Comparison of ENCODE assay signal across 8 cellular contexts in the genomic region with DNA sequence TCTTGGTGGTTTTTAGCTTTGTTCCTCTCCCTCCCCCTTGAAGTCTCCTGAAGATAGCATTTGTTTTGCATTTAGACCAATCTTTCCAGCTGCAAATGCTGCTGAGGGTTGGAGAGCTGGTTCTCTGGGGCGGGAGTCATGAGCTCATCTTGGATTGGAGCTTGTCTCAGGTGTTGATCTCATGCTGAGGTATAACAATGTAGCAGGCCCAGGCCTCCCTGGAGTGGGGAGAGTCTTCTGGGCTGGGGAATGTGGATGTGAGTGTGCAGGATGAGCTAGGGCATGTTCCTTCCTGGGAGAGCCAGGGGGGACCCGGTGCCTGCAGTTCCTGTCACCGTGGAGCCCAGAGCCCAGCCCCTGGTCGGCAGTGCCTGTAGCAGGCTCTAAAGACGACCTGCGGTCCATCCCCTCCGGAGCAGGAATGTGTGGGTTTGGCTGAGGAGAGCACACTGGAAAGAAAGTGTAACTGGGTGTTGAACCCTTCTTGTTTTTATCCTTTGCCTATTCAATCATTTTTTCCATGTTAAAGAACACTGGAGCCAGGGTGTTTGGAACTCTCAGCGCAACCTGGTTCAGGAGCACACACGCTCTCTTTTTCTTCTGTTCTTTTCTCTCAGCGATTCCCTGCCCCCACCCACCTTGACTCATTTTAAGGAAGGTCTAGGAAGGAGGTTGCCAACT. TPM values are rescaled to one million over a fixed set of nuclear protein-coding genes. Genes with fewer than 3 reads are reported as not detected.
DNase-seq lines count a peak whose midpoint lies in the region; ATAC-seq and TF ChIP-seq lines count a peak whose summit lies in the region.
"Had no signal": no experiment of that assay in that cellular context is flagged by ENCODE, and none has a peak within 500 bp of the region (broad histone marks: within the 10 kb centered on the region; RNA-seq: fewer than 3 reads in every experiment).

No MANE protein-coding gene starts in this region.

- TF ChIP-seq CTCF in choroid plexus epithelial cell (conservative IDR thresholded peaks at IDR 0.05; ENCODE audit: low read depth, low read length) (no peak), lower lobe of right lung (IDR thresholded peaks at IDR 0.05) (no peak), upper lobe of left lung (IDR thresholded peaks at IDR 0.05) (no peak)

- no peak for TF ChIP-seq POLR2A in upper lobe of left lung (IDR thresholded peaks at IDR 0.05)

- H3K9me3 ChIP-seq in lower lobe of right lung (no peaks in the 10 kb centered on the region), upper lobe of left lung (no peaks in the 10 kb centered on the region)

- H3K27ac ChIP-seq in lower lobe of right lung: no peak overlapping the region
- peak overlapping the region in 3 of 4 donors; percentile 42 to 99 (median 98) for H3K27ac ChIP-seq in upper lobe of left lung

- peaks cover 32 to 47% (median 35%) of the 10 kb centered on the region in 3 donors for H3K4me1 Mint-ChIP-seq in IgD-negative memory B cell

- no peak for ATAC-seq in lower lobe of right lung
- no peak for ATAC-seq in upper lobe of left lung (ENCODE audit: low FRiP score in 2 of 2)
- ATAC-seq in GM18519 (IDR thresholded peaks at IDR 0.05; ENCODE audit: low FRiP score, unreplicated experiment): no peak
- ATAC-seq in GM21526 (IDR thresholded peaks at IDR 0.05; ENCODE audit: low FRiP score, unreplicated experiment): no peak

- intact Hi-C loops in lower lobe of right lung (cut with DNase I): no loop called here

- H3K27me3 Mint-ChIP-seq in IgD-negative memory B cell: peaks cover 4% of the 10 kb centered on the region

- peak overlapping the region in 2 of 3 donors; percentile 29 to 49 for H3K27ac Mint-ChIP-seq in IgD-negative memory B cell
- H3K27ac Mint-ChIP-seq: activated CD4-positive, alpha-beta memory T cell treated with anti-CD3 and anti-CD28 coated beads for 36 hours had no signal

- peaks cover 16% of the 10 kb centered on the region for H3K36me3 Mint-ChIP-seq in IgD-negative memory B cell
- H3K36me3 Mint-ChIP-seq: activated CD4-positive, alpha-beta memory T cell treated with anti-CD3 and anti-CD28 coated beads for 36 hours had no signal

- 63 to 70% methylated on average over 10 of the region's 10 CpGs for WGBS in upper lobe of left lung, 2 donors

- DNase-seq in choroid plexus epithelial cell (ENCODE audit: low read depth) (peak; percentile 57), lower lobe of right lung (no peak), upper lobe of left lung (no peak), NCI-H2107 treated with DMSO at 0.1 percent for 48 hours (lab: John Stamatoyannopoulos, UW; ENCODE audit: unreplicated experiment) (no peak)
- DNase-seq: activated CD4-positive, alpha-beta memory T cell treated with anti-CD3 and anti-CD28 coated beads for 36 hours had no signal

- H3K27me3 ChIP-seq in lower lobe of right lung (ENCODE audit: low read depth): no peaks in the 10 kb centered on the region
- peaks cover 0 to 2% (median 0%) of the 10 kb centered on the region in 4 donors for H3K27me3 ChIP-seq in upper lobe of left lung

- H3K36me3 ChIP-seq in lower lobe of right lung: peaks cover 39% of the 10 kb centered on the region
- H3K36me3 ChIP-seq in upper lobe of left lung: peaks cover 0 to 17% (median 2%) of the 10 kb centered on the region in 4 donors

- H3K4me1 ChIP-seq in lower lobe of right lung (peaks cover 45% of the 10 kb centered on the region), upper lobe of left lung (peaks cover 37 to 48% (median 45%) of the 10 kb centered on the region in 4 donors)

- H3K4me3 ChIP-seq in choroid plexus epithelial cell (ENCODE audit: low read depth, low read length) (no peak overlapping the region), lower lobe of right lung (peak overlapping the region; percentile 12), upper lobe of left lung (no peak overlapping the region)

- TF ChIP-seq EP300 in upper lobe of left lung (IDR thresholded peaks at IDR 0.05): no peak

- H3K9me3 Mint-ChIP-seq in IgD-negative memory B cell: peaks cover 2 to 8% (median 3%) of the 10 kb centered on the region in 3 donors
- H3K9me3 Mint-ChIP-seq: activated CD4-positive, alpha-beta memory T cell treated with anti-CD3 and anti-CD28 coated beads for 36 hours had no signal

- peak overlapping the region in 1 of 4 donors; percentile 88 for H3K4me3 Mint-ChIP-seq in IgD-negative memory B cell
- H3K4me3 Mint-ChIP-seq: activated CD4-positive, alpha-beta memory T cell treated with anti-CD3 and anti-CD28 coated beads for 36 hours had no signal

RNA-seq across cellular contexts. Expression of a gene that starts 2.7 kb away (rescaled TPM):
- polyA plus RNA-seq in IgD-negative memory B cell: 14.8 TPM
- total RNA-seq in lower lobe of right lung: 54.0 TPM
- 10 to 100 TPM; 35.6 to 76.5 (median 42.9) TPM for total RNA-seq in upper lobe of left lung
